In genomic region chr2:218269900-218270720, GRCh38 we compare ENCODE assay signal across 1 cellular context.
A peak's percentile ranks its signal among the peaks of the same experiment; 100 is the strongest.
TF ChIP-seq lines count a peak whose summit lies in the region.

Gene AAMP (minus strand): TSS chr2:218270137. CDS start chr2:218270086, 51 bp downstream.
Gene PNKD (plus strand): TSS chr2:218270519. CDS start chr2:218270536, 17 bp downstream.

TF ChIP-seq in SK-N-SH, 30 proteins besides CTCF, POLR2A, EP300 and RAD21 (continued from another document):
- TF ChIP-seq USF1 (IDR thresholded peaks at IDR 0.05; ENCODE audit: borderline replicate concordance, low read depth) (no peak), FOXJ3 (CRISPR knock-in tag; IDR thresholded peaks at IDR 0.05) (no peak), ZBTB33 (IDR thresholded peaks at IDR 0.05; ENCODE audit: borderline replicate concordance, low read depth) (no peak), TCF12 (IDR thresholded peaks at IDR 0.05) (no peak), RFX5 (IDR thresholded peaks at IDR 0.05; ENCODE audit: low read length) (no peak), GATA2 (CRISPR knock-in tag; IDR thresholded peaks at IDR 0.05) (no peak), CHD2 (IDR thresholded peaks at IDR 0.05; ENCODE audit: low read length, partially characterized antibody) (peak; percentile 87)
TF ChIP-seq in SK-N-SH: peak in this region for 16.
